1 cellular context compared by ENCODE assay signal in genomic region chr7:129825554-129826267, GRCh38.
TF ChIP-seq lines count a peak whose summit lies in the region.

No MANE protein-coding gene starts in this region.

TF ChIP-seq in K562, 482 proteins besides CTCF, POLR2A, EP300 and RAD21 (continued from another document):
- TF ChIP-seq NKRF (IDR thresholded peaks at IDR 0.05; ENCODE audit: borderline replicate concordance) (0 out of 2 replicates have a peak, but pooled peaks have one; percentile 12), RREB1 (CRISPR knock-in tag; IDR thresholded peaks at IDR 0.05) (peak; percentile 73; the same call in 1 of the 2 replicates), ZNF282 (CRISPR knock-in tag; IDR thresholded peaks at IDR 0.05) (0 out of 2 replicates have a peak, but pooled peaks have one; percentile 60), KDM5B (IDR thresholded peaks at IDR 0.05; ENCODE audit: insufficient replicate concordance, low read depth, low read length) (no peak), GABPB2 (CRISPR knock-in tag; conservative IDR thresholded peaks at IDR 0.05) (0 out of 2 replicates have a peak, but pooled peaks have one; percentile 24), ZNF589 (CRISPR knock-in tag; IDR thresholded peaks at IDR 0.05; ENCODE audit: low read depth) (0 out of 2 replicates have a peak, but pooled peaks have one; percentile 44), MYNN (IDR thresholded peaks at IDR 0.05) (peak; percentile 24; the same call in 1 of the 2 replicates), MYNN (CRISPR knock-in tag; IDR thresholded peaks at IDR 0.05) (no peak), KAT7 (CRISPR knock-in tag; IDR thresholded peaks at IDR 0.05; ENCODE audit: borderline replicate concordance) (0 out of 2 replicates have a peak, but pooled peaks have one; percentile 72), YY1 (IDR thresholded peaks at IDR 0.05; ENCODE audit: borderline replicate concordance in 1 of 3, control insufficient read depth in 1 of 3, extremely low read depth in 1 of 3, insufficient read depth in 3 of 3, insufficient read length in 1 of 3, insufficient replicate concordance in 2 of 3, low read depth in 1 of 3, low read length in 2 of 3) (peak in 2 of 3 experiments; percentile 13 to 42), MTA3 (IDR thresholded peaks at IDR 0.05; ENCODE audit: borderline replicate concordance) (no peak; the same call in none of the 2 replicates), RBM15 (IDR thresholded peaks at IDR 0.05; ENCODE audit: insufficient read depth, low read length) (no peak), THAP12 (CRISPR knock-in tag; IDR thresholded peaks at IDR 0.05) (peak; percentile 76; the same call in 1 of the 2 replicates), TAF1 (IDR thresholded peaks at IDR 0.05; ENCODE audit: control insufficient read depth, extremely low read depth, insufficient read depth, low read length, severe bottlenecking) (no peak), ZNF511 (CRISPR knock-in tag; IDR thresholded peaks at IDR 0.05) (peak; percentile 33; the same call in 1 of the 2 replicates)
- TF ChIP-seq, protein P1, sequence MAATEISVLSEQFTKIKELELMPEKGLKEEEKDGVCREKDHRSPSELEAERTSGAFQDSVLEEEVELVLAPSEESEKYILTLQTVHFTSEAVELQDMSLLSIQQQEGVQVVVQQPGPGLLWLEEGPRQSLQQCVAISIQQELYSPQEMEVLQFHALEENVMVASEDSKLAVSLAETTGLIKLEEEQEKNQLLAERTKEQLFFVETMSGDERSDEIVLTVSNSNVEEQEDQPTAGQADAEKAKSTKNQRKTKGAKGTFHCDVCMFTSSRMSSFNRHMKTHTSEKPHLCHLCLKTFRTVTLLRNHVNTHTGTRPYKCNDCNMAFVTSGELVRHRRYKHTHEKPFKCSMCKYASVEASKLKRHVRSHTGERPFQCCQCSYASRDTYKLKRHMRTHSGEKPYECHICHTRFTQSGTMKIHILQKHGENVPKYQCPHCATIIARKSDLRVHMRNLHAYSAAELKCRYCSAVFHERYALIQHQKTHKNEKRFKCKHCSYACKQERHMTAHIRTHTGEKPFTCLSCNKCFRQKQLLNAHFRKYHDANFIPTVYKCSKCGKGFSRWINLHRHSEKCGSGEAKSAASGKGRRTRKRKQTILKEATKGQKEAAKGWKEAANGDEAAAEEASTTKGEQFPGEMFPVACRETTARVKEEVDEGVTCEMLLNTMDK (IDR thresholded peaks at IDR 0.05; ENCODE audit: borderline replicate concordance, insufficient read depth, low read depth, low read length, poor library complexity, severe bottlenecking): peak; percentile 77
- TF ChIP-seq, protein P2, sequence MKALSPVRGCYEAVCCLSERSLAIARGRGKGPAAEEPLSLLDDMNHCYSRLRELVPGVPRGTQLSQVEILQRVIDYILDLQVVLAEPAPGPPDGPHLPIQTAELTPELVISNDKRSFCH (CRISPR knock-in tag; IDR thresholded peaks at IDR 0.05): no peak
- TF ChIP-seq, protein P2 (tag; IDR thresholded peaks at IDR 0.05): peak; percentile 67
- TF ChIP-seq, protein P3, sequence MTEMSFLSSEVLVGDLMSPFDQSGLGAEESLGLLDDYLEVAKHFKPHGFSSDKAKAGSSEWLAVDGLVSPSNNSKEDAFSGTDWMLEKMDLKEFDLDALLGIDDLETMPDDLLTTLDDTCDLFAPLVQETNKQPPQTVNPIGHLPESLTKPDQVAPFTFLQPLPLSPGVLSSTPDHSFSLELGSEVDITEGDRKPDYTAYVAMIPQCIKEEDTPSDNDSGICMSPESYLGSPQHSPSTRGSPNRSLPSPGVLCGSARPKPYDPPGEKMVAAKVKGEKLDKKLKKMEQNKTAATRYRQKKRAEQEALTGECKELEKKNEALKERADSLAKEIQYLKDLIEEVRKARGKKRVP (CRISPR knock-in tag; IDR thresholded peaks at IDR 0.05): no peak
